ENCODE assay signal across 22 cellular contexts in the genomic region with DNA sequence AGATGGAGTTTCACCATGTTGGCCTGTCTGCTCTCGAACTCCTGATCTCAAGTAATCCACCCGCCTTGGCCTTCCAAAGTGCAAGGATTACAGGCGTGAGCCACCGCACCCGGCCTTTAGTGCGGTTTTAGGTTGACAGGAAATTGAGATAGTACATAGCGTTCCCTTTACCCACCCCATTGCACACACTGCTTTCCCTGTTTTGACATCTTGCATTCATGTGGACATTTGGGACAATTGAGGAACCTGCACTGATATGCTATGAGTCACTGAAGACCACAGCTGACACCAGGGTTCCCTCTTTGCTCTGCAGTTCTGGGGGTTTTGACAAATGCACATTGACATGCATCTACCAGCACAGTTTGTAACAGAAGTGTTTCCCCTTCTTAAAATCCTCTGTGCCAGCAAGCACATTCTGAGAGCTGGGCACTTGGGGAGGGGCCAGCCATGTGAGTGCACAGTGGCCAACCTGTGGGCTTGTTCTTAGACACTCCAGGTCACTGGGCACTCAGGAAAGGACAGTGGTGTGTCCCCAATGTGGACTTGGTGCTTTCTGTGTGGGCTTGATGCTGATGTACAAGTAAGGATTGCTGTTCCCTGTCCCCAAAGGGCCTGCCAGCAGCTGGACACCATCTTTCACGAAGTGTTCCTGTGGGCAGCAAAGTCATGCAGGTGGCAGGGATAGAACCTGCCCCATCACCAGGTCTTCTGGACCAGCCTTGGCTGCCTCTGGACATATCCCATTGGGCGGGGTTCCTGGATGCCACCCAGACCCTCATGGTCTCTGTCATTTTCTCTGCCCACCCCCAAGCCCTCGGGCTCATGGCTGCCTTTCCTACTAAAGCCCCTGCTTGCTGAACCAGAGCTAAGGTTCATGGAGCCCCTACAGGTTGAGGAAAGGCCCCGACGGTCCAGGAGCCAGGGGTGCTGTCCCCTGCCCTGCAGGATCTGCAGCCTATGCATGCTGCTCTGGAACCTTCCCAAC.
"Had no signal": no experiment of that assay in that cellular context is flagged by ENCODE, and none has a peak within 500 bp of the region (broad histone marks: within the 10 kb centered on the region; RNA-seq: fewer than 3 reads in every experiment).

No MANE protein-coding gene starts in this region.

- H3K27me3 ChIP-seq: sigmoid colon, upper lobe of left lung had no signal

- H3K27ac ChIP-seq: sigmoid colon, thoracic aorta, WERI-Rb-1 had no signal

- H3K9me3 ChIP-seq: sigmoid colon, thoracic aorta, upper lobe of left lung had no signal

- ATAC-seq: activated CD8-positive, alpha-beta T cell treated with anti-CD3 and anti-CD28 coated beads, Interleukin-2, amount 10 ng/mL, durations not matched to agents 7 days and 5 days; left ventricle myocardium superior; stimulated activated memory B cell treated with anti-CD40 and anti-IgM and Interleukin-4, amounts not matched to agents 10 μg/mL and 1 μg/mL and 100 μg/mL, for 72 hours; T-cell had no signal

- H3K4me1 ChIP-seq: sigmoid colon, upper lobe of left lung had no signal

- H3K4me2 ChIP-seq: smooth muscle cell had no signal

- H3K36me3 ChIP-seq: sigmoid colon, thoracic aorta, upper lobe of left lung, WERI-Rb-1 had no signal

- H3K4me3 ChIP-seq: sigmoid colon, smooth muscle cell, thoracic aorta, upper lobe of left lung had no signal

- DNase-seq: activated CD4-positive, alpha-beta T cell treated with anti-CD3 and anti-CD28 coated beads for 1 hour; activated CD4-positive, alpha-beta T cell treated with anti-CD3 and anti-CD28 coated beads, Interleukin-2, amount 50 U/mL, for 1 hour; activated CD8-positive, alpha-beta T cell treated with anti-CD3 and anti-CD28 coated beads, Interleukin-2, amount 10 ng/mL, durations not matched to agents 7 days and 5 days; activated gamma-delta T cell; aorta; dermis blood vessel endothelial cell; effector CD8-positive, alpha-beta T cell; erythroblast; foreskin fibroblast; kidney; left ventricle myocardium superior; mesenchymal stem cell; naive B cell; occipital lobe; sigmoid colon; stimulated activated CD4-positive, alpha-beta T cell treated with anti-CD3 and anti-CD28 coated beads, Interleukin-15, amount 100 ng/mL, for 24 hours; T-cell; upper lobe of left lung; WERI-Rb-1 had no signal
